ENCODE assay signal across 8 cellular contexts in genomic region chr3:20340324-20340928, GRCh38.
A peak's percentile ranks its signal among the peaks of the same experiment; 100 is the strongest.
DNase-seq lines count a peak whose midpoint lies in the region; FAIRE-seq and TF ChIP-seq lines count a peak whose summit lies in the region.

No MANE protein-coding gene starts in this region.

- H3K9me3 ChIP-seq in Karpas-422 (ENCODE audit: low read length) (no peaks in the 10 kb centered on the region), parathyroid adenoma (ENCODE audit: control insufficient read depth, low read length) (no peaks in the 10 kb centered on the region)

- H3K4me3 ChIP-seq in Karpas-422 (ENCODE audit: low read length) (no peak overlapping the region), parathyroid adenoma (ENCODE audit: low read depth, low read length) (no peak overlapping the region)

- TF ChIP-seq CTCF in GM10248 (IDR thresholded peaks at IDR 0.05; ENCODE audit: control extremely low read depth, extremely low read depth, low read depth, missing control alignments) (peak; percentile 82), parathyroid adenoma (IDR thresholded peaks at IDR 0.05) (peak; percentile 70)

- H3K27ac ChIP-seq in Karpas-422 (ENCODE audit: low read length), result no peak overlapping the region
- no peak overlapping the region for H3K27ac ChIP-seq in parathyroid adenoma

- H3K79me2 ChIP-seq in Karpas-422 (ENCODE audit: low read length) (no peaks in the 10 kb centered on the region), parathyroid adenoma (no peaks in the 10 kb centered on the region)

- DNase-seq in GM10248 (ENCODE audit: extremely low spot score) (peak; percentile 38), GOT3 (lab: John Stamatoyannopoulos, UW) (peak; percentile 8), Karpas-422 (peak; percentile 91), SHP77 treated with DMSO at 0.1 percent for 48 hours (lab: John Stamatoyannopoulos, UW) (peak; percentile 33), glomerular endothelial cell (ENCODE audit: extremely low read depth, low read depth, low spot score) (peak; percentile 52), urothelium cell line (ENCODE audit: low spot score) (peak; percentile 48)
- DNase-seq in activated naive CD4-positive, alpha-beta T cell (lab: John Stamatoyannopoulos, UW), result peak in 3 of 4 experiments; percentile 0 to 7 (median 2)

- H3K27me3 ChIP-seq in Karpas-422 (ENCODE audit: low read length) (no peaks in the 10 kb centered on the region), parathyroid adenoma (ENCODE audit: control insufficient read depth, insufficient read depth, low read length) (no peaks in the 10 kb centered on the region)

- H3K9me2 ChIP-seq in Karpas-422 (replicated peaks; ENCODE audit: insufficient read depth, low read length), result no peaks in the 10 kb centered on the region

- POLR2A ChIA-PET in GM10248 (lab: Yijun Ruan, JAX), result no interaction called here

- H3K4me2 ChIP-seq in Karpas-422 (ENCODE audit: low read depth, low read length, poor library complexity, severe bottlenecking) (no peak overlapping the region), parathyroid adenoma (ENCODE audit: low read length) (peak overlapping the region; percentile 32)

- H2AFZ ChIP-seq in Karpas-422 (ENCODE audit: low read length), result no peak overlapping the region
- H2AFZ ChIP-seq in parathyroid adenoma, result no peak overlapping the region

- no peaks in the 10 kb centered on the region for H3K36me3 ChIP-seq in Karpas-422 (ENCODE audit: insufficient read depth, low read length)
- H3K36me3 ChIP-seq in parathyroid adenoma (ENCODE audit: control insufficient read depth, insufficient read depth, low read length), result no peaks in the 10 kb centered on the region

- H3K4me1 ChIP-seq in Karpas-422 (ENCODE audit: low read length), result peaks cover 24% of the 10 kb centered on the region
- H3K4me1 ChIP-seq in parathyroid adenoma, result no peaks in the 10 kb centered on the region

- no peak for FAIRE-seq in urothelium cell line (lab: Jason Lieb, UNC)

- CTCF ChIA-PET in GM10248 (lab: Yijun Ruan, JAX), result interaction anchor here (1.0 to 1.5 kb wide), 2 partner anchors 23 to 27 kb away, joined by 3 read pairs; no protein-coding TSS in a partner anchor

- no peaks in the 10 kb centered on the region for H4K20me1 ChIP-seq in Karpas-422 (ENCODE audit: insufficient read depth, low read depth, low read length)

- H3K9ac ChIP-seq in Karpas-422 (ENCODE audit: low read length) (no peak overlapping the region), parathyroid adenoma (no peak overlapping the region)

Comparison
In these comparisons a context has a peak if more than half of its experiments do, and no peak if none do; other contexts are left out.
1. DNase-seq: peak in every context shown above with its lines; median percentile 91 in Karpas-422; 52 in glomerular endothelial cell; 48 in urothelium cell line; 38 in GM10248; 33 in SHP77 treated with DMSO at 0.1 percent for 48 hours; 8 in GOT3; 2 in activated naive CD4-positive, alpha-beta T cell.